In genomic region chrX:149504226-149504914, GRCh38 we compare ENCODE assay signal across 7 cellular contexts. TPM values are rescaled to one million over a fixed set of nuclear protein-coding genes. Genes with fewer than 3 reads are reported as not detected.
DNase-seq lines count a peak whose midpoint lies in the region; ATAC-seq and TF ChIP-seq lines count a peak whose summit lies in the region.

No MANE protein-coding gene starts in this region.

- DNase-seq in NCI-H1694 treated with DMSO at 0.1 percent for 48 hours (lab: John Stamatoyannopoulos, UW) (peak; percentile 36), endodermal cell (peak; percentile 81), nephron progenitor cell (peak; percentile 23)
- peak; percentile 71 for DNase-seq in activated CD8-positive, alpha-beta T cell treated with anti-CD3 and anti-CD28 coated beads, Interleukin-2, amount 10 ng/mL, durations not matched to agents 7 days and 5 days

- peak overlapping the region; percentile 81 for H3K4me3 Mint-ChIP-seq in activated CD8-positive, alpha-beta T cell treated with anti-CD3 and anti-CD28 coated beads, Interleukin-2, amount 10 ng/mL, durations not matched to agents 7 days and 5 days
- H3K4me3 Mint-ChIP-seq in endodermal cell (peak overlapping the region; percentile 65), nephron progenitor cell (peak overlapping the region; percentile 93)

- peak; percentile 37 for ATAC-seq in GM18499 (IDR thresholded peaks at IDR 0.05; ENCODE audit: insufficient read depth, unreplicated experiment)
- peak; percentile 32 for ATAC-seq in HG02610 (IDR thresholded peaks at IDR 0.05; ENCODE audit: unreplicated experiment)
- ATAC-seq in activated CD8-positive, alpha-beta T cell treated with anti-CD3 and anti-CD28 coated beads, Interleukin-2, amount 10 ng/mL, durations not matched to agents 7 days and 5 days, result peak; percentile 41

- H3K36me3 ChIP-seq in endodermal cell (ENCODE audit: control insufficient read depth, insufficient read depth, low read length) (peaks cover 19% of the 10 kb centered on the region), urinary bladder (ENCODE audit: insufficient read depth) (peaks cover 4% of the 10 kb centered on the region)

- TF ChIP-seq CTCF in endodermal cell (conservative IDR thresholded peaks at IDR 0.05) (peak; percentile 66), nephron progenitor cell (IDR thresholded peaks at IDR 0.05) (no peak)

- no peaks in the 10 kb centered on the region for H3K9me3 ChIP-seq in endodermal cell (ENCODE audit: control insufficient read depth, low read length)

- H3K4me1 ChIP-seq in endodermal cell (ENCODE audit: control insufficient read depth, insufficient read depth, low read length) (no peaks in the 10 kb centered on the region), urinary bladder (ENCODE audit: insufficient read depth) (no peaks in the 10 kb centered on the region)

- H3K27me3 Mint-ChIP-seq in activated CD8-positive, alpha-beta T cell treated with anti-CD3 and anti-CD28 coated beads, Interleukin-2, amount 10 ng/mL, durations not matched to agents 7 days and 5 days (ENCODE audit: low read depth), result no peaks in the 10 kb centered on the region
- H3K27me3 Mint-ChIP-seq in endodermal cell (ENCODE audit: insufficient read depth) (peaks cover 2% of the 10 kb centered on the region), nephron progenitor cell (ENCODE audit: low read depth, poor library complexity) (peaks cover 12% of the 10 kb centered on the region)

- no peaks in the 10 kb centered on the region for H3K9me3 Mint-ChIP-seq in activated CD8-positive, alpha-beta T cell treated with anti-CD3 and anti-CD28 coated beads, Interleukin-2, amount 10 ng/mL, durations not matched to agents 7 days and 5 days (ENCODE audit: insufficient read depth)
- H3K9me3 Mint-ChIP-seq in endodermal cell (peaks cover 51% of the 10 kb centered on the region), nephron progenitor cell (peaks cover 40% of the 10 kb centered on the region)

- peak overlapping the region; percentile 66 for H3K27ac ChIP-seq in endodermal cell (ENCODE audit: low read depth, low read length)
- H3K27ac ChIP-seq in urinary bladder (ENCODE audit: low read depth), result peak overlapping the region; percentile 96

- peak overlapping the region; percentile 62 for H3K9ac ChIP-seq in endodermal cell (ENCODE audit: extremely low read depth, low read length, poor library complexity, severe bottlenecking)

- POLR2A ChIA-PET in activated CD8-positive, alpha-beta T cell treated with anti-CD3 and anti-CD28 coated beads, Interleukin-2, amount 10 ng/mL, durations not matched to agents 7 days and 5 days (lab: Charles Lee), result interaction anchor here (0.7 to 1.4 kb wide), 4 partner anchors 10 to 36 kb away, joined by 3 to 15 read pairs (median 5); partner anchors contain the start of gene EOLA1

- H3K27ac Mint-ChIP-seq in activated CD8-positive, alpha-beta T cell treated with anti-CD3 and anti-CD28 coated beads, Interleukin-2, amount 10 ng/mL, durations not matched to agents 7 days and 5 days, result peak overlapping the region; percentile 87
- H3K27ac Mint-ChIP-seq in endodermal cell (peak overlapping the region; percentile 24), nephron progenitor cell (peak overlapping the region; percentile 93)

- H3K27me3 ChIP-seq in endodermal cell (ENCODE audit: control insufficient read depth, insufficient read depth, low read length, poor library complexity, severe bottlenecking), result no peaks in the 10 kb centered on the region

- H3K4me3 ChIP-seq in endodermal cell (ENCODE audit: low read length) (peak overlapping the region; percentile 85), urinary bladder (ENCODE audit: low read depth, low read length) (peak overlapping the region; percentile 61)

- H3K36me3 Mint-ChIP-seq in activated CD8-positive, alpha-beta T cell treated with anti-CD3 and anti-CD28 coated beads, Interleukin-2, amount 10 ng/mL, durations not matched to agents 7 days and 5 days (ENCODE audit: low read depth), result peaks cover 16% of the 10 kb centered on the region
- H3K36me3 Mint-ChIP-seq in endodermal cell (ENCODE audit: low read depth), result peaks cover 22% of the 10 kb centered on the region
- H3K36me3 Mint-ChIP-seq in nephron progenitor cell (ENCODE audit: low read depth), result peaks cover 5% of the 10 kb centered on the region

- WGBS in endodermal cell (ENCODE audit: insufficient coverage in 1 of 2, insufficient read length in 1 of 2), 2 experiments, result 43 to 53% methylated on average over 3 to 8 of the region's 10 CpGs
- WGBS in urinary bladder, result 36% methylated on average over 10 of the region's 10 CpGs

- CTCF ChIA-PET in activated CD8-positive, alpha-beta T cell treated with anti-CD3 and anti-CD28 coated beads, Interleukin-2, amount 10 ng/mL, durations not matched to agents 7 days and 5 days (lab: Charles Lee), result interaction anchor here (1.0 to 2.7 kb wide), 4 partner anchors 9 to 34 kb away, joined by 3 to 9 read pairs (median 5); no protein-coding TSS in a partner anchor

- H3K4me1 Mint-ChIP-seq in activated CD8-positive, alpha-beta T cell treated with anti-CD3 and anti-CD28 coated beads, Interleukin-2, amount 10 ng/mL, durations not matched to agents 7 days and 5 days (ENCODE audit: low read depth), result peaks cover 50% of the 10 kb centered on the region
- H3K4me1 Mint-ChIP-seq in endodermal cell, result peaks cover 2% of the 10 kb centered on the region
- H3K4me1 Mint-ChIP-seq in nephron progenitor cell, result peaks cover 24% of the 10 kb centered on the region

RNA-seq across cellular contexts. Expression of gene IDS, which starts 0.7 kb away (rescaled TPM):
- 10 to 100 TPM; 47.2 to 50.8 TPM for total RNA-seq in activated CD8-positive, alpha-beta T cell treated with anti-CD3 and anti-CD28 coated beads, Interleukin-2, amount 10 ng/mL, durations not matched to agents 7 days and 5 days
- 10 to 100 TPM; 28.2 to 43.9 TPM for total RNA-seq in endodermal cell
- polyA plus RNA-seq in endodermal cell (2013, experiment 1 of 2), result 53.7 TPM
- polyA plus RNA-seq in endodermal cell (2013, experiment 2 of 2), result 60.1 TPM
- 44.3 TPM for total RNA-seq in urinary bladder
- polyA plus RNA-seq in urinary bladder, result 62.6 TPM

RNA-seq across cellular contexts. Expression of gene EOLA1, which starts 36.4 kb away (rescaled TPM):
- total RNA-seq in activated CD8-positive, alpha-beta T cell treated with anti-CD3 and anti-CD28 coated beads, Interleukin-2, amount 10 ng/mL, durations not matched to agents 7 days and 5 days, result 10 to 100 TPM; 45.2 to 46.5 TPM
- total RNA-seq in endodermal cell (10 to 100 TPM; 11.9 to 18.0 TPM), urinary bladder (10.2 TPM)
- polyA plus RNA-seq in endodermal cell (2013, experiment 1 of 2), result 12.6 TPM
- 13.2 TPM for polyA plus RNA-seq in endodermal cell (2013, experiment 2 of 2)
- 20.1 TPM for polyA plus RNA-seq in urinary bladder

RNA-seq across cellular contexts. Expression of gene HSFX3, which starts 45.4 kb away (rescaled TPM):
- total RNA-seq in activated CD8-positive, alpha-beta T cell treated with anti-CD3 and anti-CD28 coated beads, Interleukin-2, amount 10 ng/mL, durations not matched to agents 7 days and 5 days, result not detected
- total RNA-seq in endodermal cell (not detected), urinary bladder (not detected)
- polyA plus RNA-seq in endodermal cell (2013, experiment 1 of 2), result not detected
- not detected for polyA plus RNA-seq in endodermal cell (2013, experiment 2 of 2)
- not detected for polyA plus RNA-seq in urinary bladder

Comparison
In these comparisons a context has a peak if more than half of its experiments do, and no peak if none do; other contexts are left out.
1. Peak in every context shown above with its lines: DNase-seq, ATAC-seq, H3K4me3 ChIP-seq and H3K27ac ChIP-seq.
2. DNase-seq: peak in every context shown above with its lines; median percentile 81 in endodermal cell; 71 in activated CD8-positive, alpha-beta T cell treated with anti-CD3 and anti-CD28 coated beads, Interleukin-2, amount 10 ng/mL, durations not matched to agents 7 days and 5 days; 36 in NCI-H1694 treated with DMSO at 0.1 percent for 48 hours; 23 in nephron progenitor cell.
3. H3K27ac Mint-ChIP-seq: peak in every context shown above with its lines; median percentile 93 in nephron progenitor cell; 87 in activated CD8-positive, alpha-beta T cell treated with anti-CD3 and anti-CD28 coated beads, Interleukin-2, amount 10 ng/mL, durations not matched to agents 7 days and 5 days; 24 in endodermal cell.